Comparison of ENCODE assay signal across 8 cellular contexts in genomic region chr2:202276060-202276720, GRCh38. TPM values are rescaled to one million over a fixed set of nuclear protein-coding genes. Genes with fewer than 3 reads are reported as not detected.
DNase-seq lines count a peak whose midpoint lies in the region; ATAC-seq, FAIRE-seq and TF ChIP-seq lines count a peak whose summit lies in the region.
"Not testable (repeated sequence)": the region's sequence is repeated elsewhere in the genome, so short reads cannot be mapped to it uniquely, and the experiment has no call there.

No MANE protein-coding gene starts in this region.

- H3K27ac Mint-ChIP-seq in activated CD4-positive, alpha-beta T cell treated with anti-CD3 and anti-CD28 coated beads, Interleukin-2, amount 10 ng/mL, durations not matched to agents 24 days and 14 days, result peak overlapping the region; percentile 91
- peak overlapping the region; percentile 17 for H3K27ac Mint-ChIP-seq in activated naive CD4-positive, alpha-beta T cell treated with anti-CD3 and anti-CD28 coated beads, Interleukin-2, amount 10 ng/mL, durations not matched to agents 7 days and 5 days

- H3K4me1 ChIP-seq in ACC112 (ENCODE audit: control insufficient read depth, insufficient read depth, low read length, unreplicated experiment), result peaks cover 54% of the 10 kb centered on the region
- peaks cover 40% of the 10 kb centered on the region for H3K4me1 ChIP-seq in psoas muscle

- FAIRE-seq in H54 (lab: Jason Lieb, UNC), result peak; percentile 91

- not testable (repeated sequence) for TF ChIP-seq POLR2A in H54 (IDR thresholded peaks at IDR 0.05; ENCODE audit: low read depth, low read length)

- peaks cover 95% of the 10 kb centered on the region for H3K79me2 ChIP-seq in ACC112 (ENCODE audit: control insufficient read depth, insufficient read depth, low read length, unreplicated experiment)

- peak overlapping the region; percentile 71 for H3K4me3 Mint-ChIP-seq in activated CD4-positive, alpha-beta T cell treated with anti-CD3 and anti-CD28 coated beads, Interleukin-2, amount 10 ng/mL, durations not matched to agents 24 days and 14 days
- not testable (repeated sequence) for H3K4me3 Mint-ChIP-seq in activated naive CD4-positive, alpha-beta T cell treated with anti-CD3 and anti-CD28 coated beads, Interleukin-2, amount 10 ng/mL, durations not matched to agents 7 days and 5 days

- not testable (repeated sequence) for H2AFZ ChIP-seq in ACC112 (ENCODE audit: low read length, unreplicated experiment)

- peaks cover 24% of the 10 kb centered on the region for H3K36me3 ChIP-seq in ACC112 (ENCODE audit: insufficient read depth, low read length)
- peaks cover 0 to 42% of the 10 kb centered on the region in 2 donors for H3K36me3 ChIP-seq in psoas muscle (ENCODE audit: insufficient read depth in 1 of 2, low read depth in 1 of 2)

- CTCF ChIA-PET in activated naive CD4-positive, alpha-beta T cell treated with anti-CD3 and anti-CD28 coated beads, Interleukin-2, amount 10 ng/mL, durations not matched to agents 7 days and 5 days (lab: Charles Lee), result interaction anchor here (0.6 kb wide), 2 partner anchors 65 to 1047 kb away, joined by 4 read pairs; no protein-coding TSS in a partner anchor

- H3K27ac ChIP-seq in ACC112 (ENCODE audit: low read depth, low read length) (peak overlapping the region; percentile 86), psoas muscle (peak overlapping the region; percentile 72)

- H3K4me1 Mint-ChIP-seq in activated CD4-positive, alpha-beta T cell treated with anti-CD3 and anti-CD28 coated beads, Interleukin-2, amount 10 ng/mL, durations not matched to agents 24 days and 14 days, result peaks cover 44% of the 10 kb centered on the region
- peaks cover 31% of the 10 kb centered on the region for H3K4me1 Mint-ChIP-seq in activated naive CD4-positive, alpha-beta T cell treated with anti-CD3 and anti-CD28 coated beads, Interleukin-2, amount 10 ng/mL, durations not matched to agents 7 days and 5 days

- intact Hi-C loops in activated CD4-positive, alpha-beta T cell treated with anti-CD3 and anti-CD28 coated beads, Interleukin-2, amount 10 ng/mL, durations not matched to agents 24 days and 14 days (cut with micrococcal nuclease), result loop anchor here (5.0 kb wide), 2 partner anchors 39 to 361 kb away; partner anchors contain the start of gene SUMO1
- intact Hi-C loops in psoas muscle (cut with DNase I), result not testable (repeated sequence)

- not testable (repeated sequence) for ATAC-seq in psoas muscle

- H3K9me3 Mint-ChIP-seq in activated CD4-positive, alpha-beta T cell treated with anti-CD3 and anti-CD28 coated beads, Interleukin-2, amount 10 ng/mL, durations not matched to agents 24 days and 14 days; activated naive CD4-positive, alpha-beta T cell treated with anti-CD3 and anti-CD28 coated beads, Interleukin-2, amount 10 ng/mL, durations not matched to agents 7 days and 5 days: not testable (repeated sequence)

- not testable (repeated sequence) for H3K27me3 Mint-ChIP-seq in activated CD4-positive, alpha-beta T cell treated with anti-CD3 and anti-CD28 coated beads, Interleukin-2, amount 10 ng/mL, durations not matched to agents 24 days and 14 days; activated naive CD4-positive, alpha-beta T cell treated with anti-CD3 and anti-CD28 coated beads, Interleukin-2, amount 10 ng/mL, durations not matched to agents 7 days and 5 days

- WGBS in psoas muscle, 3 donors, result 89 to 92% (median 90%) methylated on average over 11 of the region's 11 CpGs

- not testable (repeated sequence) for H3K4me3 ChIP-seq in ACC112 (ENCODE audit: low read depth, low read length); cardiac fibroblast (replicated peaks in 1 of 2; ENCODE audit: low read depth in 2 of 2, low read length in 2 of 2); fibroblast of mammary gland (ENCODE audit: control insufficient read depth, low read depth, low read length); psoas muscle

- not testable (repeated sequence) for TF ChIP-seq CTCF in cardiac fibroblast (IDR thresholded peaks at IDR 0.05; ENCODE audit: low read depth, low read length); fibroblast of mammary gland (conservative IDR thresholded peaks at IDR 0.05; ENCODE audit: control insufficient read depth, insufficient read depth, low read depth, low read length); psoas muscle (IDR thresholded peaks at IDR 0.05)

- not testable (repeated sequence) for H3K27me3 ChIP-seq in ACC112 (ENCODE audit: insufficient read depth, low read length); psoas muscle (ENCODE audit: insufficient read depth in 3 of 3, low read length in 2 of 3)

- not testable (repeated sequence) for H3K9me3 ChIP-seq in psoas muscle

- DNase-seq in H54 (ENCODE audit: insufficient read length, low spot score) (peak; percentile 35), RKO (ENCODE audit: low spot score) (peak; percentile 95), cardiac fibroblast (ENCODE audit: low read depth in 2 of 2) (peak; percentile 32 to 92), fibroblast of mammary gland (ENCODE audit: low read depth) (peak; percentile 95)
- DNase-seq in activated CD4-positive, alpha-beta T cell treated with anti-CD3 and anti-CD28 coated beads, Interleukin-2, amount 10 ng/mL, durations not matched to agents 24 days and 14 days; activated naive CD4-positive, alpha-beta T cell treated with anti-CD3 and anti-CD28 coated beads, Interleukin-2, amount 10 ng/mL, durations not matched to agents 7 days and 5 days; psoas muscle: not testable (repeated sequence)

- peaks cover 47% of the 10 kb centered on the region for H3K36me3 Mint-ChIP-seq in activated CD4-positive, alpha-beta T cell treated with anti-CD3 and anti-CD28 coated beads, Interleukin-2, amount 10 ng/mL, durations not matched to agents 24 days and 14 days (ENCODE audit: low read depth)
- H3K36me3 Mint-ChIP-seq in activated naive CD4-positive, alpha-beta T cell treated with anti-CD3 and anti-CD28 coated beads, Interleukin-2, amount 10 ng/mL, durations not matched to agents 7 days and 5 days, result peaks cover 25% of the 10 kb centered on the region

RNA-seq across cellular contexts. Expression of gene NOP58, which starts 10.6 kb away (rescaled TPM):
- 221 and 228 TPM in 2 replicates for total RNA-seq in activated CD4-positive, alpha-beta T cell treated with anti-CD3 and anti-CD28 coated beads, Interleukin-2, amount 10 ng/mL, durations not matched to agents 24 days and 14 days
- 10 to 100 TPM; 22.8 to 48.4 (median 37.9) TPM for total RNA-seq in psoas muscle
- polyA plus RNA-seq in psoas muscle, result 10 to 100 TPM; 38.7 to 61.5 (median 56.2) TPM

RNA-seq across cellular contexts. Expression of gene SUMO1, which starts 37.8 kb away (rescaled TPM):
- total RNA-seq in activated CD4-positive, alpha-beta T cell treated with anti-CD3 and anti-CD28 coated beads, Interleukin-2, amount 10 ng/mL, durations not matched to agents 24 days and 14 days, result 121 and 127 TPM in 2 replicates
- total RNA-seq in psoas muscle, result 10 to 100 TPM; 55.4 to 70.5 (median 66.2) TPM
- polyA plus RNA-seq in psoas muscle, result 100 to 1,000 TPM in 1 of 3 donors, 10 to 100 TPM in 2; 69.8 to 134 (median 74.2) TPM
